1 cellular context compared by ENCODE assay signal in the genomic region with DNA sequence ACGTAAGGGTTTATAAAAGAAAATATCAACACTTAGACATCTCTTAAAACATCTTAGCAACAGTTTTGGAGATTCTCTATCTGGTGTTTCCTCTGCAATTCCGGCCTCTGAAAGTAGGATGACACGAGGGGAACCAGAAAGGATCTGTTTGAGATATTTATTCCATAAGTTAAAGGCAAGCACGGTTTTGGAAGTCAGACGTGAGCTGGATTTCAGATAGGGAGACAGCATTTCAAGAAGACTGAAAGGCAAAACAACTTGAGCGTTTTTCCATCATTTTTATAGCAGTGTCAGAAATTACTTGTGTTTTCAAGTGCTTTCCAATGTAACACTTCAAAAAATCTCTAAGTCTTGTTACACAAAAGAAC.
TF ChIP-seq lines count a peak whose summit lies in the region.

No MANE protein-coding gene starts in this region.

TF ChIP-seq in SK-N-SH treated with all-trans-retinoic acid at 6 μM for 48 hours, 23 proteins besides CTCF, POLR2A, EP300 and RAD21 (continued from another document):
- TF ChIP-seq, protein P1, sequence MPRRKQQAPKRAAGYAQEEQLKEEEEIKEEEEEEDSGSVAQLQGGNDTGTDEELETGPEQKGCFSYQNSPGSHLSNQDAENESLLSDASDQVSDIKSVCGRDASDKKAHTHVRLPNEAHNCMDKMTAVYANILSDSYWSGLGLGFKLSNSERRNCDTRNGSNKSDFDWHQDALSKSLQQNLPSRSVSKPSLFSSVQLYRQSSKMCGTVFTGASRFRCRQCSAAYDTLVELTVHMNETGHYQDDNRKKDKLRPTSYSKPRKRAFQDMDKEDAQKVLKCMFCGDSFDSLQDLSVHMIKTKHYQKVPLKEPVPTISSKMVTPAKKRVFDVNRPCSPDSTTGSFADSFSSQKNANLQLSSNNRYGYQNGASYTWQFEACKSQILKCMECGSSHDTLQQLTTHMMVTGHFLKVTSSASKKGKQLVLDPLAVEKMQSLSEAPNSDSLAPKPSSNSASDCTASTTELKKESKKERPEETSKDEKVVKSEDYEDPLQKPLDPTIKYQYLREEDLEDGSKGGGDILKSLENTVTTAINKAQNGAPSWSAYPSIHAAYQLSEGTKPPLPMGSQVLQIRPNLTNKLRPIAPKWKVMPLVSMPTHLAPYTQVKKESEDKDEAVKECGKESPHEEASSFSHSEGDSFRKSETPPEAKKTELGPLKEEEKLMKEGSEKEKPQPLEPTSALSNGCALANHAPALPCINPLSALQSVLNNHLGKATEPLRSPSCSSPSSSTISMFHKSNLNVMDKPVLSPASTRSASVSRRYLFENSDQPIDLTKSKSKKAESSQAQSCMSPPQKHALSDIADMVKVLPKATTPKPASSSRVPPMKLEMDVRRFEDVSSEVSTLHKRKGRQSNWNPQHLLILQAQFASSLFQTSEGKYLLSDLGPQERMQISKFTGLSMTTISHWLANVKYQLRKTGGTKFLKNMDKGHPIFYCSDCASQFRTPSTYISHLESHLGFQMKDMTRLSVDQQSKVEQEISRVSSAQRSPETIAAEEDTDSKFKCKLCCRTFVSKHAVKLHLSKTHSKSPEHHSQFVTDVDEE (CRISPR knock-in tag; IDR thresholded peaks at IDR 0.05) = no peak
- TF ChIP-seq RARB (CRISPR knock-in tag; IDR thresholded peaks at IDR 0.05) (no peak), ZFP3 (CRISPR knock-in tag; IDR thresholded peaks at IDR 0.05) (no peak), SNAI2 (CRISPR knock-in tag; IDR thresholded peaks at IDR 0.05) (no peak), ZNF8 (CRISPR knock-in tag; IDR thresholded peaks at IDR 0.05) (no peak), ZFP30 (CRISPR knock-in tag; IDR thresholded peaks at IDR 0.05) (no peak), TOX (CRISPR knock-in tag; IDR thresholded peaks at IDR 0.05; ENCODE audit: borderline replicate concordance) (no peak), PPARA (CRISPR knock-in tag; IDR thresholded peaks at IDR 0.05; ENCODE audit: borderline replicate concordance) (no peak), OSR1 (CRISPR knock-in tag; IDR thresholded peaks at IDR 0.05) (no peak)
TF ChIP-seq in SK-N-SH treated with all-trans-retinoic acid at 6 μM for 48 hours: peak in this region for 0.
